ENCODE assay signal across 8 cellular contexts in genomic region chr11:10295056-10295901, GRCh38. TPM values are rescaled to one million over a fixed set of nuclear protein-coding genes. Genes with fewer than 3 reads are reported as not detected.
A peak's percentile ranks its signal among the peaks of the same experiment; 100 is the strongest.
DNase-seq lines count a peak whose midpoint lies in the region; ATAC-seq and TF ChIP-seq lines count a peak whose summit lies in the region.

No MANE protein-coding gene starts in this region.

- H3K27ac Mint-ChIP-seq in WTC11 = peak overlapping the region; percentile 81
- no peak overlapping the region for H3K27ac Mint-ChIP-seq in stimulated activated memory B cell treated with anti-CD40 and anti-IgM and Interleukin-4, amounts not matched to agents 10 μg/mL and 1 μg/mL and 100 μg/mL, for 72 hours

- DNase-seq in DMS 273 (lab: John Stamatoyannopoulos, UW; ENCODE audit: unreplicated experiment) (peak; percentile 13), DMS 273 treated with DMSO at 0.1 percent for 48 hours (lab: John Stamatoyannopoulos, UW) (no peak), WTC11 (ENCODE audit: low spot score) (no peak), NK-92 (lab: John Stamatoyannopoulos, UW; ENCODE audit: unreplicated experiment) (no peak)

- POLR2A ChIA-PET in WTC11 (lab: Charles Lee) = interaction anchor here (1.0 to 2.1 kb wide), 2 partner anchors 9 to 10 kb away, joined by 3 to 6 read pairs; partner anchors contain the start of gene ADM

- H3K9ac ChIP-seq in iPS-15b (ENCODE audit: low read depth, low read length) = no peak overlapping the region

- CTCF ChIA-PET in WTC11 (lab: Charles Lee) = interaction anchor here (0.8 to 1.3 kb wide), 5 partner anchors 9 to 246 kb away, joined by 3 to 6 read pairs (median 3); partner anchors contain the start of gene RNF141

- no peaks in the 10 kb centered on the region for H3K36me3 ChIP-seq in iPS-15b (ENCODE audit: control insufficient read depth, insufficient read depth, low read length)

- H3K4me1 ChIP-seq in iPS-15b (ENCODE audit: control insufficient read depth, insufficient read depth, low read length) = peaks cover 8% of the 10 kb centered on the region

- H3K27me3 Mint-ChIP-seq in WTC11 (ENCODE audit: low read depth) = no peaks in the 10 kb centered on the region
- H3K27me3 Mint-ChIP-seq in stimulated activated memory B cell treated with anti-CD40 and anti-IgM and Interleukin-4, amounts not matched to agents 10 μg/mL and 1 μg/mL and 100 μg/mL, for 72 hours = peaks cover 25% of the 10 kb centered on the region

- no peaks in the 10 kb centered on the region for H3K9me3 ChIP-seq in iPS-15b (ENCODE audit: control insufficient read depth, insufficient read depth, low read length)

- peaks cover 36% of the 10 kb centered on the region for H3K4me1 Mint-ChIP-seq in WTC11
- H3K4me1 Mint-ChIP-seq in stimulated activated memory B cell treated with anti-CD40 and anti-IgM and Interleukin-4, amounts not matched to agents 10 μg/mL and 1 μg/mL and 100 μg/mL, for 72 hours = peaks cover 46% of the 10 kb centered on the region

- H3K4me3 ChIP-seq in iPS-15b (ENCODE audit: low read depth, low read length) = peak overlapping the region; percentile 95

- no peak for TF ChIP-seq CTCF in WTC11 (IDR thresholded peaks at IDR 0.05)

- peaks cover 4% of the 10 kb centered on the region; the same call in 1 of the 2 replicates for H3K36me3 Mint-ChIP-seq in WTC11
- H3K36me3 Mint-ChIP-seq in stimulated activated memory B cell treated with anti-CD40 and anti-IgM and Interleukin-4, amounts not matched to agents 10 μg/mL and 1 μg/mL and 100 μg/mL, for 72 hours = peaks cover 2% of the 10 kb centered on the region

- H3K4me3 Mint-ChIP-seq in WTC11 = peak overlapping the region; percentile 85
- H3K4me3 Mint-ChIP-seq in stimulated activated memory B cell treated with anti-CD40 and anti-IgM and Interleukin-4, amounts not matched to agents 10 μg/mL and 1 μg/mL and 100 μg/mL, for 72 hours = peak overlapping the region; percentile 75

- no peak for ATAC-seq in WTC11
- no peak for ATAC-seq in stimulated activated memory B cell treated with anti-CD40 and anti-IgM and Interleukin-4, amounts not matched to agents 10 μg/mL and 1 μg/mL and 100 μg/mL, for 72 hours
- no peak for ATAC-seq in HG03039 (IDR thresholded peaks at IDR 0.05; ENCODE audit: unreplicated experiment)
- no peak for ATAC-seq in GM19463 (IDR thresholded peaks at IDR 0.05; ENCODE audit: unreplicated experiment)

- peaks cover 15% of the 10 kb centered on the region for H3K27me3 ChIP-seq in iPS-15b (ENCODE audit: control insufficient read depth, insufficient read depth, low read length)

- H3K9me3 Mint-ChIP-seq in WTC11 = peaks cover 3% of the 10 kb centered on the region; the same call in 1 of the 2 replicates
- no peaks in the 10 kb centered on the region for H3K9me3 Mint-ChIP-seq in stimulated activated memory B cell treated with anti-CD40 and anti-IgM and Interleukin-4, amounts not matched to agents 10 μg/mL and 1 μg/mL and 100 μg/mL, for 72 hours

TF ChIP-seq in WTC11, 78 proteins besides CTCF, POLR2A, EP300 and RAD21:
- TF ChIP-seq CDX4 (CRISPR knock-in tag; IDR thresholded peaks at IDR 0.05; ENCODE audit: borderline replicate concordance) (no peak), RELA (CRISPR knock-in tag; IDR thresholded peaks at IDR 0.05; ENCODE audit: borderline replicate concordance) (no peak)
- TF ChIP-seq, protein P1, sequence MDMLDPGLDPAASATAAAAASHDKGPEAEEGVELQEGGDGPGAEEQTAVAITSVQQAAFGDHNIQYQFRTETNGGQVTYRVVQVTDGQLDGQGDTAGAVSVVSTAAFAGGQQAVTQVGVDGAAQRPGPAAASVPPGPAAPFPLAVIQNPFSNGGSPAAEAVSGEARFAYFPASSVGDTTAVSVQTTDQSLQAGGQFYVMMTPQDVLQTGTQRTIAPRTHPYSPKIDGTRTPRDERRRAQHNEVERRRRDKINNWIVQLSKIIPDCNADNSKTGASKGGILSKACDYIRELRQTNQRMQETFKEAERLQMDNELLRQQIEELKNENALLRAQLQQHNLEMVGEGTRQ (CRISPR knock-in tag; IDR thresholded peaks at IDR 0.05) = no peak

RNA-seq across cellular contexts. Expression of gene SBF2, which starts 1.3 kb away (rescaled TPM):
- 46.2 to 53.6 TPM (median 47.6 TPM) in 3 replicates for total RNA-seq in WTC11 (2021)

RNA-seq across cellular contexts. Expression of gene ADM, which starts 9.6 kb away (rescaled TPM):
- 18.7 to 40.8 TPM (median 40.1 TPM) in 3 replicates for total RNA-seq in WTC11 (2021)
